ENCODE assay signal across 5 cellular contexts in genomic region chr6:136060759-136061158, GRCh38.
"Had no signal": no experiment of that assay in that cellular context is flagged by ENCODE, and none has a peak within 500 bp of the region (broad histone marks: within the 10 kb centered on the region; RNA-seq: fewer than 3 reads in every experiment).

No MANE protein-coding gene starts in this region.

- H3K27ac Mint-ChIP-seq: GM23338, H9, IgD-negative memory B cell had no signal

- DNase-seq: H9, HCEC 1CT had no signal

- H3K4me2 ChIP-seq: GM23338 had no signal

- H3K4me3 Mint-ChIP-seq: GM23338, H9, IgD-negative memory B cell had no signal

- H3K9me3 Mint-ChIP-seq: GM23338, H9 had no signal

- H2AFZ ChIP-seq: GM23338 had no signal

- H3K4me1 Mint-ChIP-seq: IgD-negative memory B cell had no signal

- ATAC-seq: GM23338, K562 had no signal

- H3K36me3 Mint-ChIP-seq: IgD-negative memory B cell had no signal

- H3K4me3 ChIP-seq: GM23338, K562 had no signal

- H3K27me3 Mint-ChIP-seq: IgD-negative memory B cell had no signal
